In genomic region chr6:157281570-157281969, GRCh38 we compare ENCODE assay signal across 8 cellular contexts. TPM values are rescaled to one million over a fixed set of nuclear protein-coding genes. Genes with fewer than 3 reads are reported as not detected.
DNase-seq lines count a peak whose midpoint lies in the region; ATAC-seq, FAIRE-seq and TF ChIP-seq lines count a peak whose summit lies in the region.

No MANE protein-coding gene starts in this region.

- peak; percentile 77 to 94 for ATAC-seq in A549
- peak; percentile 64 to 82 for ATAC-seq in right cardiac atrium
- no peak for ATAC-seq in GM19463 (IDR thresholded peaks at IDR 0.05; ENCODE audit: unreplicated experiment)

- TF ChIP-seq POLR2A in A549 (IDR thresholded peaks at IDR 0.05; ENCODE audit: low read length) (no peak), GM12892 (IDR thresholded peaks at IDR 0.05; ENCODE audit: low read depth, low read length) (no peak)

- no peak for TF ChIP-seq EP300 in A549 (IDR thresholded peaks at IDR 0.05)

- no peaks in the 10 kb centered on the region for H3K9me2 ChIP-seq in GM23248 (ENCODE audit: insufficient read depth)

- H3K27ac ChIP-seq in A549 (no peak overlapping the region), GM23248 (no peak overlapping the region), right cardiac atrium (ENCODE audit: low read length) (no peak overlapping the region)

- peak in 1 of 2 experiments; percentile 38 for DNase-seq in A549 (ENCODE audit: low read depth in 1 of 2, low spot score in 1 of 2)
- DNase-seq in GM23248, result peak; percentile 35
- peak; percentile 8 for DNase-seq in SKM-1 treated with dmso at 0.1 percent for 144 hours (lab: John Stamatoyannopoulos, UW; ENCODE audit: unreplicated experiment)
- peak; percentile 55 to 77 (median 68) for DNase-seq in right cardiac atrium
- DNase-seq in GM12892 (ENCODE audit: insufficient read length), result no peak
- no peak for DNase-seq in activated naive CD4-positive, alpha-beta T cell treated with anti-CD3 and anti-CD28 coated beads, Interleukin-2, amount 50 U/mL, for 16 hours
- DNase-seq in hypothalamus (lab: John Stamatoyannopoulos, UW), result no peak

- H4K20me1 ChIP-seq in GM23248 (ENCODE audit: insufficient read depth), result no peaks in the 10 kb centered on the region

- H2AFZ ChIP-seq in GM23248, result no peak overlapping the region

- H3F3A ChIP-seq in GM23248 (ENCODE audit: insufficient read depth), result no peaks in the 10 kb centered on the region

- no peaks in the 10 kb centered on the region for H3K27me3 ChIP-seq in GM23248 (replicated peaks; ENCODE audit: insufficient read depth)
- H3K27me3 ChIP-seq in right cardiac atrium (ENCODE audit: control insufficient read depth, insufficient read depth), result no peaks in the 10 kb centered on the region

- in situ Hi-C loops in GM23248 (cut with MboI), result no loop called here

- H3K36me3 ChIP-seq in GM23248 (ENCODE audit: low read depth), result no peaks in the 10 kb centered on the region

- POLR2A ChIA-PET in A549 (lab: Yijun Ruan, JAX), result no interaction called here

- TF ChIP-seq RAD21 in A549 (conservative IDR thresholded peaks at IDR 0.05 in 1 of 2, IDR thresholded peaks at IDR 0.05 in 1 of 2), result no peak

- CTCF ChIA-PET in A549 (lab: Yijun Ruan, JAX), result interaction anchor here (0.6 to 0.7 kb wide), 3 partner anchors 71 to 1289 kb away, joined by 3 read pairs; no protein-coding TSS in a partner anchor

- no peak overlapping the region for H3K4me3 ChIP-seq in A549
- H3K4me3 ChIP-seq in GM23248, result no peak overlapping the region
- no peak overlapping the region for H3K4me3 ChIP-seq in right cardiac atrium (ENCODE audit: low read length)

- no peak for TF ChIP-seq CTCF in A549 (IDR thresholded peaks at IDR 0.05)

- 46% methylated on average over 6 of the region's 9 CpGs for whole genome bisulfite sequencing in A549 (ENCODE audit: missing lambda C conversion rate)
- 78 to 84% methylated on average over 9 of the region's 9 CpGs for WGBS in GM23248 (ENCODE audit: low coverage in 1 of 2, low lambda C conversion rate in 2 of 2, missing lambda C conversion rate in 2 of 2), 2 experiments
- 58% methylated on average over 9 of the region's 9 CpGs for WGBS in right cardiac atrium

- H3K4me1 ChIP-seq in A549 (no peaks in the 10 kb centered on the region), GM23248 (ENCODE audit: insufficient read depth) (no peaks in the 10 kb centered on the region), right cardiac atrium (ENCODE audit: control insufficient read depth, insufficient read depth, low read length) (no peaks in the 10 kb centered on the region)

- no peak overlapping the region for H3K9ac ChIP-seq in GM23248

- H3K79me2 ChIP-seq in GM23248 (ENCODE audit: insufficient read depth), result no peaks in the 10 kb centered on the region

- FAIRE-seq in A549 (lab: Jason Lieb, UNC) (no peak), GM12892 (lab: Jason Lieb, UNC) (no peak)

- H3K4me2 ChIP-seq in A549, result no peak overlapping the region
- no peak overlapping the region for H3K4me2 ChIP-seq in GM23248 (ENCODE audit: unreplicated experiment)

- intact Hi-C loops in right cardiac atrium (cut with DNase I), result no loop called here

- H3K9me3 ChIP-seq in A549 (no peaks in the 10 kb centered on the region), GM23248 (ENCODE audit: low read depth) (no peaks in the 10 kb centered on the region), right cardiac atrium (ENCODE audit: control insufficient read depth, low read length) (no peaks in the 10 kb centered on the region)

TF ChIP-seq in A549, 52 proteins besides CTCF, POLR2A, EP300 and RAD21:
- no peak for TF ChIP-seq HES2 (IDR thresholded peaks at IDR 0.05)
- no peak for TF ChIP-seq FOXS1 (CRISPR knock-in tag; IDR thresholded peaks at IDR 0.05)
- no peak for TF ChIP-seq HEYL (CRISPR knock-in tag; IDR thresholded peaks at IDR 0.05)
- no peak for TF ChIP-seq MYC (IDR thresholded peaks at IDR 0.05; ENCODE audit: borderline replicate concordance, low read length)
- no peak for TF ChIP-seq HOXB13 (CRISPR knock-in tag; IDR thresholded peaks at IDR 0.05; ENCODE audit: low read depth)
- TF ChIP-seq ATOH8 (CRISPR knock-in tag; IDR thresholded peaks at IDR 0.05; ENCODE audit: low read depth), result no peak
- TF ChIP-seq REST (IDR thresholded peaks at IDR 0.05), result no peak
- no peak for TF ChIP-seq ESRRA (IDR thresholded peaks at IDR 0.05; ENCODE audit: borderline replicate concordance, low read length)
- TF ChIP-seq CBX8 (IDR thresholded peaks at IDR 0.05), result no peak
- no peak for TF ChIP-seq FOSB (CRISPR knock-in tag; IDR thresholded peaks at IDR 0.05)
- no peak for TF ChIP-seq POLR2AphosphoS2 (conservative IDR thresholded peaks at IDR 0.05; ENCODE audit: low read length)
- TF ChIP-seq SMC3 (IDR thresholded peaks at IDR 0.05), result no peak

RNA-seq across cellular contexts. Expression of gene TMEM242, which starts 41.7 kb away (rescaled TPM):
- polyA plus RNA-seq in A549 (2011; rRNA removed) (5.1 and 7.4 TPM in 2 replicates), A549 (2017; fragmentation: RNase III; extraction: RNeasy Plus Mini Kit Qiagen cat#74134 plus additional on column Dnase treatment) (5.3 to 6.3 TPM (median 5.8 TPM) in 3 replicates), GM23248 (2016; fragmentation: Nextera tagmentation; extraction: Ambion mirVana) (14.5 TPM in 2 replicates), right cardiac atrium (12.3 TPM)
- polyA plus RNA-seq in A549 (2012; cell fraction: cytosol; rRNA removed), result 2.7 and 3.3 TPM in 2 replicates
- 1.3 and 2.0 TPM in 2 replicates for polyA plus RNA-seq in A549 (2012; cell fraction: nucleus; rRNA removed)
- polyA minus RNA-seq in A549 (2011; rRNA and poly(A)+ RNA removed), result 1.1 and 2.5 TPM in 2 replicates
- 6.4 and 7.5 TPM in 2 replicates for total RNA-seq in GM23248 (2014; rRNA removed; shearing (Covaris generic))
- total RNA-seq in right cardiac atrium, result 10 to 100 TPM; 11.5 to 14.8 (median 13.8) TPM
- 2.9 TPM for polyA plus RNA-seq in GM12892 (2012; ENCODE audit: missing spikeins)

Comparison
In these comparisons a context has a peak if more than half of its experiments do, and no peak if none do; other contexts are left out.
1. DNase-seq: peak in GM23248 (single experiment), SKM-1 treated with dmso at 0.1 percent for 144 hours (single experiment) and right cardiac atrium (3 of 3); none in GM12892 (single experiment), activated naive CD4-positive, alpha-beta T cell treated with anti-CD3 and anti-CD28 coated beads, Interleukin-2, amount 50 U/mL, for 16 hours (single experiment) and hypothalamus (0 of 51).